ENCODE assay signal across 17 cellular contexts in genomic region chr2:143778981-143779380, GRCh38.
DNase-seq lines count a peak whose midpoint lies in the region; ATAC-seq and TF ChIP-seq lines count a peak whose summit lies in the region.
"Had no signal": no experiment of that assay in that cellular context is flagged by ENCODE, and none has a peak within 500 bp of the region (broad histone marks: within the 10 kb centered on the region; RNA-seq: fewer than 3 reads in every experiment).

No MANE protein-coding gene starts in this region.

- H3K27me3 ChIP-seq in A673 (replicated peaks; ENCODE audit: insufficient read depth, low read depth, low read length, poor library complexity) (no peaks in the 10 kb centered on the region), GM23338 (ENCODE audit: insufficient read depth) (no peaks in the 10 kb centered on the region), heart left ventricle (no peaks in the 10 kb centered on the region)
- H3K27me3 ChIP-seq: adrenal gland, Peyer's patch, tibial nerve had no signal

- no peaks in the 10 kb centered on the region for H3K9me3 ChIP-seq in A673 (ENCODE audit: low read depth, low read length, poor library complexity, severe bottlenecking)
- H3K9me3 ChIP-seq in heart left ventricle, result no peaks in the 10 kb centered on the region
- H3K9me3 ChIP-seq: A549, adrenal gland, Peyer's patch, tibial nerve had no signal

- ATAC-seq in GM23338 (peak; percentile 36; the same call in 1 of the 3 replicates), heart left ventricle (no peak)
- ATAC-seq: A549; activated T-helper 17 cell treated with anti-CD3 and anti-CD28 coated beads, Interleukin-2, amount 50 U/mL, for 72 hours had no signal

- POLR2A ChIA-PET in A673 (lab: Charles Lee; ENCODE audit: low non-redundant PET), result no interaction called here

- no TSS peak for BruUV-seq in A673 (replicated peaks; lab: Mats Ljungman, UMichigan)

- intact Hi-C loops in A673 (cut with micrococcal nuclease; ENCODE audit: unreplicated experiment) (no loop called here), heart left ventricle (cut with DNase I) (no loop called here)

- H3K27ac ChIP-seq in A673 (ENCODE audit: low read depth, low read length, poor library complexity, severe bottlenecking) (no peak overlapping the region), GM23338 (ENCODE audit: low read depth) (no peak overlapping the region), heart left ventricle (no peak overlapping the region)
- H3K27ac ChIP-seq: A549, adrenal gland, Peyer's patch, tibial nerve had no signal

- CTCF ChIA-PET in A673 (lab: Charles Lee), result no interaction called here

- WGBS in heart left ventricle, 4 donors, result 80 to 96% (median 84%) methylated on average over 4 of the region's 4 CpGs

- TF ChIP-seq POLR2A in heart left ventricle (IDR thresholded peaks at IDR 0.05) (no peak), erythroblast (IDR thresholded peaks at IDR 0.05; ENCODE audit: low read length) (no peak)

- H3K27ac Mint-ChIP-seq in GM23338, result no peak overlapping the region
- H3K27ac Mint-ChIP-seq: activated T-helper 17 cell treated with anti-CD3 and anti-CD28 coated beads, Interleukin-2, amount 50 U/mL, for 72 hours had no signal

- H3K4me1 Mint-ChIP-seq in GM23338, result peaks cover 28% of the 10 kb centered on the region
- H3K4me1 Mint-ChIP-seq: activated T-helper 17 cell treated with anti-CD3 and anti-CD28 coated beads, Interleukin-2, amount 50 U/mL, for 72 hours had no signal

- no peak overlapping the region for H2AFZ ChIP-seq in GM23338

- H3K4me1 ChIP-seq in A673 (ENCODE audit: insufficient read depth, low read length, poor library complexity, severe bottlenecking) (no peaks in the 10 kb centered on the region), GM23338 (ENCODE audit: insufficient read depth) (peaks cover 23% of the 10 kb centered on the region), heart left ventricle (no peaks in the 10 kb centered on the region)
- H3K4me1 ChIP-seq: A549, adrenal gland, Peyer's patch, tibial nerve had no signal

- H3K36me3 ChIP-seq in A673 (ENCODE audit: insufficient read depth, low read length, poor library complexity, severe bottlenecking), result no peaks in the 10 kb centered on the region
- H3K36me3 ChIP-seq in GM23338 (ENCODE audit: insufficient read depth), result no peaks in the 10 kb centered on the region
- no peaks in the 10 kb centered on the region for H3K36me3 ChIP-seq in heart left ventricle
- H3K36me3 ChIP-seq: adrenal gland, Peyer's patch, tibial nerve had no signal

- no peak overlapping the region for H3K4me3 ChIP-seq in A673 (ENCODE audit: low read depth, low read length, poor library complexity, severe bottlenecking)
- H3K4me3 ChIP-seq in GM23338, result no peak overlapping the region
- H3K4me3 ChIP-seq in heart left ventricle, result no peak overlapping the region
- H3K4me3 ChIP-seq: A549, adrenal gland, Peyer's patch, tibial nerve had no signal

- H3K4me2 ChIP-seq in GM23338, result no peak overlapping the region
- H3K4me2 ChIP-seq: A549 had no signal

- DNase-seq in A673 (ENCODE audit: low spot score) (peak; percentile 22), GM23338 (ENCODE audit: low spot score) (peak; percentile 30), RKO (ENCODE audit: low spot score) (peak; percentile 58), iPS-NIHi7 (ENCODE audit: extremely low spot score) (peak; percentile 52), heart left ventricle (no peak), erythroblast (lab: John Stamatoyannopoulos, UW) (no peak), glomerular visceral epithelial cell (ENCODE audit: extremely low spot score) (no peak), NCI-H1436 (lab: John Stamatoyannopoulos, UW) (no peak)
- DNase-seq: activated CD8-positive, alpha-beta memory T cell treated with anti-CD3 and anti-CD28 coated beads for 24 hours; adrenal gland; GF-D8; NCI-H69; Peyer's patch; small intestine had no signal

- TF ChIP-seq CTCF in A673 (conservative IDR thresholded peaks at IDR 0.05; ENCODE audit: low read depth, low read length), result no peak
- no peak for TF ChIP-seq CTCF in GM23338 (conservative IDR thresholded peaks at IDR 0.05; ENCODE audit: low read depth in 2 of 2)
- TF ChIP-seq CTCF in heart left ventricle (IDR thresholded peaks at IDR 0.05), result no peak

- no peaks in the 10 kb centered on the region for H3K27me3 Mint-ChIP-seq in GM23338 (ENCODE audit: insufficient read depth, low read depth, poor library complexity)
- H3K27me3 Mint-ChIP-seq: activated T-helper 17 cell treated with anti-CD3 and anti-CD28 coated beads, Interleukin-2, amount 50 U/mL, for 72 hours had no signal

- no peaks in the 10 kb centered on the region for H3K79me2 ChIP-seq in GM23338 (replicated peaks; ENCODE audit: insufficient read depth)

- H3K9me3 Mint-ChIP-seq in GM23338, result no peaks in the 10 kb centered on the region
- H3K9me3 Mint-ChIP-seq: activated T-helper 17 cell treated with anti-CD3 and anti-CD28 coated beads, Interleukin-2, amount 50 U/mL, for 72 hours had no signal

- H3K4me3 Mint-ChIP-seq in GM23338, result no peak overlapping the region
- H3K4me3 Mint-ChIP-seq: activated T-helper 17 cell treated with anti-CD3 and anti-CD28 coated beads, Interleukin-2, amount 50 U/mL, for 72 hours had no signal

- no peaks in the 10 kb centered on the region for H3K36me3 Mint-ChIP-seq in GM23338 (ENCODE audit: low read depth)

- H3F3A ChIP-seq in GM23338 (replicated peaks; ENCODE audit: low read depth), result no peaks in the 10 kb centered on the region

- H4K20me1 ChIP-seq in GM23338 (replicated peaks; ENCODE audit: insufficient read depth), result no peaks in the 10 kb centered on the region

- H3K9me2 ChIP-seq in GM23338 (ENCODE audit: insufficient read depth), result no peaks in the 10 kb centered on the region; the same call in 1 of the 2 replicates

TF ChIP-seq in GM23338, 12 proteins besides CTCF, POLR2A, EP300 and RAD21:
- no peak for TF ChIP-seq JUNB (IDR thresholded peaks at IDR 0.05; ENCODE audit: unreplicated experiment)

Comparison
In these comparisons a context has a peak if more than half of its experiments do, and no peak if none do; other contexts are left out.
1. DNase-seq: peak in A673 (single experiment), GM23338 (single experiment), RKO (single experiment) and iPS-NIHi7 (single experiment); none in heart left ventricle (0 of 5), erythroblast (0 of 2), glomerular visceral epithelial cell (single experiment) and NCI-H1436 (single experiment).